8 cellular contexts compared by ENCODE assay signal in genomic region chr6:119078449-119079287, GRCh38.
DNase-seq lines count a peak whose midpoint lies in the region; ATAC-seq and TF ChIP-seq lines count a peak whose summit lies in the region.

A gene with protein sequence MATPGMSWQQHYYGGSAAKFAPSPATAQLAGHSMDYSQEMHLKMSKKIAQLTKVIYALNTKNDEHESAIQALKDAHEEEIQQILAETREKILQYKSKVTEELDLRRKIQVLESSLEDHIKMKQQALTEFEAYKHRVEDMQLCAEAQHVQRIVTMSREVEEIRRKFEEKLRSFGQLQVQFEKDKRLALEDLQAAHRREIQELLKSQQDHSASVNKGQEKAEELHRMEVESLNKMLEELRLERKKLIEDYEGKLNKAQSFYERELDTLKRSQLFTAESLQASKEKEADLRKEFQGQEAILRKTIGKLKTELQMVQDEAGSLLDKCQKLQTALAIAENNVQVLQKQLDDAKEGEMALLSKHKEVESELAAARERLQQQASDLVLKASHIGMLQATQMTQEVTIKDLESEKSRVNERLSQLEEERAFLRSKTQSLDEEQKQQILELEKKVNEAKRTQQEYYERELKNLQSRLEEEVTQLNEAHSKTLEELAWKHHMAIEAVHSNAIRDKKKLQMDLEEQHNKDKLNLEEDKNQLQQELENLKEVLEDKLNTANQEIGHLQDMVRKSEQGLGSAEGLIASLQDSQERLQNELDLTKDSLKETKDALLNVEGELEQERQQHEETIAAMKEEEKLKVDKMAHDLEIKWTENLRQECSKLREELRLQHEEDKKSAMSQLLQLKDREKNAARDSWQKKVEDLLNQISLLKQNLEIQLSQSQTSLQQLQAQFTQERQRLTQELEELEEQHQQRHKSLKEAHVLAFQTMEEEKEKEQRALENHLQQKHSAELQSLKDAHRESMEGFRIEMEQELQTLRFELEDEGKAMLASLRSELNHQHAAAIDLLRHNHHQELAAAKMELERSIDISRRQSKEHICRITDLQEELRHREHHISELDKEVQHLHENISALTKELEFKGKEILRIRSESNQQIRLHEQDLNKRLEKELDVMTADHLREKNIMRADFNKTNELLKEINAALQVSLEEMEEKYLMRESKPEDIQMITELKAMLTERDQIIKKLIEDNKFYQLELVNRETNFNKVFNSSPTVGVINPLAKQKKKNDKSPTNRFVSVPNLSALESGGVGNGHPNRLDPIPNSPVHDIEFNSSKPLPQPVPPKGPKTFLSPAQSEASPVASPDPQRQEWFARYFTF (minus strand): TSS chr6:119078664. CDS start chr6:119078299, 365 bp downstream.

- peak; percentile 59 for ATAC-seq in HG03064 (IDR thresholded peaks at IDR 0.05; ENCODE audit: low read depth, unreplicated experiment)

- peak; percentile 39 for TF ChIP-seq CTCF in choroid plexus epithelial cell (conservative IDR thresholded peaks at IDR 0.05; ENCODE audit: low read depth, low read length)

- peak within 1 kb of the TSS; percentile 61 for H3K4me3 ChIP-seq in choroid plexus epithelial cell (ENCODE audit: low read depth, low read length)

- peak; percentile 38 for DNase-seq in SIG-M5 treated with dmso at 0.1 percent for 504 hours (lab: John Stamatoyannopoulos, UW; ENCODE audit: unreplicated experiment)
- no peak for DNase-seq in SIG-M5 (lab: John Stamatoyannopoulos, UW)
- DNase-seq in NCI-H226, result peak; percentile 8
- DNase-seq in activated CD4-positive, alpha-beta T cell treated with anti-CD3 and anti-CD28 coated beads for 24 hours (ENCODE audit: low read depth in 2 of 2), result peak; percentile 46 to 48
- peak; percentile 61 for DNase-seq in choroid plexus epithelial cell (ENCODE audit: low read depth)
- DNase-seq in left kidney (ENCODE audit: low read depth, low spot score), result peak; percentile 88
- DNase-seq in stimulated activated CD4-positive, alpha-beta T cell treated with anti-CD3 and anti-CD28 coated beads, Interleukin-1b, Interleukin-23, amount 100 ng/mL, for 48 hours, result peak; percentile 65
